Comparison of ENCODE assay signal across 8 cellular contexts in genomic region chr5:158560170-158560569, GRCh38.
DNase-seq lines count a peak whose midpoint lies in the region; ATAC-seq and TF ChIP-seq lines count a peak whose summit lies in the region.

No MANE protein-coding gene starts in this region.

- H3K4me1 ChIP-seq in mammary epithelial cell (ENCODE audit: insufficient read depth, low read length) = peaks cover 6% of the 10 kb centered on the region

- H4K20me1 ChIP-seq in mammary epithelial cell (ENCODE audit: insufficient read depth, low read length) = no peaks in the 10 kb centered on the region

- H3K27me3 ChIP-seq in mammary epithelial cell (ENCODE audit: insufficient read depth, low read length) = peaks cover 2% of the 10 kb centered on the region

- no peaks in the 10 kb centered on the region for H3K36me3 ChIP-seq in mammary epithelial cell (ENCODE audit: insufficient read depth, low read length)

- dilution Hi-C loops in mammary epithelial cell (cut with HindIII; ENCODE audit: low sequenced_read_pairs) = no loop called here

- H3K4me2 ChIP-seq in mammary epithelial cell (ENCODE audit: insufficient read depth, low read depth, low read length) = no peak overlapping the region

- WGBS in mammary epithelial cell (ENCODE audit: low coverage, missing lambda C conversion rate) = 25% methylated on average over 6 of the region's 6 CpGs

- H3K36me3 Mint-ChIP-seq in type B pancreatic cell = no peaks in the 10 kb centered on the region
- no peaks in the 10 kb centered on the region for H3K36me3 Mint-ChIP-seq in activated T-helper 2 cell treated with anti-CD3 and anti-CD28 coated beads, Interferon-gamma antibody, Interleukin-2, Interleukin-4, amounts not matched to agents 10 μg/mL and 5 μg/mL and 100 μg/mL, durations not matched to agents 14 hours and 24 hours and 36 hours (ENCODE audit: low read depth)

- H3K4me1 Mint-ChIP-seq in type B pancreatic cell (ENCODE audit: unreplicated experiment) = peaks cover 4% of the 10 kb centered on the region
- peaks cover 3% of the 10 kb centered on the region for H3K4me1 Mint-ChIP-seq in activated T-helper 2 cell treated with anti-CD3 and anti-CD28 coated beads, Interferon-gamma antibody, Interleukin-2, Interleukin-4, amounts not matched to agents 10 μg/mL and 5 μg/mL and 100 μg/mL, durations not matched to agents 14 hours and 24 hours and 36 hours (ENCODE audit: low read depth)

- CTCF ChIA-PET in mammary epithelial cell (lab: Charles Lee; ENCODE audit: low non-redundant PET) = no interaction called here

- no TSS peak for BruUV-seq in mammary epithelial cell (replicated peaks; lab: Mats Ljungman, UMichigan)

- no peak overlapping the region for H3K4me3 ChIP-seq in mammary epithelial cell (replicated peaks in 1 of 3; ENCODE audit: insufficient read depth in 1 of 3, low read depth in 2 of 3, low read length in 3 of 3)

- no peaks in the 10 kb centered on the region for H3K27me3 Mint-ChIP-seq in type B pancreatic cell
- no peaks in the 10 kb centered on the region for H3K27me3 Mint-ChIP-seq in activated T-helper 2 cell treated with anti-CD3 and anti-CD28 coated beads, Interferon-gamma antibody, Interleukin-2, Interleukin-4, amounts not matched to agents 10 μg/mL and 5 μg/mL and 100 μg/mL, durations not matched to agents 14 hours and 24 hours and 36 hours (ENCODE audit: low read depth)

- TF ChIP-seq CTCF in mammary epithelial cell (conservative IDR thresholded peaks at IDR 0.05 in 1 of 2, IDR thresholded peaks at IDR 0.05 in 1 of 2; ENCODE audit: extremely low read depth in 1 of 2, insufficient read depth in 1 of 2, low read depth in 1 of 2, low read length in 2 of 2) (no peak), type B pancreatic cell (conservative IDR thresholded peaks at IDR 0.05) (no peak)

- H3K27ac Mint-ChIP-seq in type B pancreatic cell = no peak overlapping the region
- no peak overlapping the region for H3K27ac Mint-ChIP-seq in activated T-helper 2 cell treated with anti-CD3 and anti-CD28 coated beads, Interferon-gamma antibody, Interleukin-2, Interleukin-4, amounts not matched to agents 10 μg/mL and 5 μg/mL and 100 μg/mL, durations not matched to agents 14 hours and 24 hours and 36 hours

- H2AFZ ChIP-seq in mammary epithelial cell (ENCODE audit: low read depth, low read length) = no peak overlapping the region

- H3K79me2 ChIP-seq in mammary epithelial cell (ENCODE audit: insufficient read depth, low read length) = no peaks in the 10 kb centered on the region

- in situ Hi-C loops in mammary epithelial cell (cut with MboI; ENCODE audit: low sequenced_read_pairs in 2 of 2) = no loop called here

- H3K9ac ChIP-seq in mammary epithelial cell (ENCODE audit: insufficient read depth, low read length) = no peak overlapping the region

- H3K4me3 Mint-ChIP-seq in type B pancreatic cell = no peak overlapping the region
- H3K4me3 Mint-ChIP-seq in activated T-helper 2 cell treated with anti-CD3 and anti-CD28 coated beads, Interferon-gamma antibody, Interleukin-2, Interleukin-4, amounts not matched to agents 10 μg/mL and 5 μg/mL and 100 μg/mL, durations not matched to agents 14 hours and 24 hours and 36 hours (ENCODE audit: low read depth) = no peak overlapping the region

- H3K9me3 Mint-ChIP-seq in type B pancreatic cell = peaks cover 6% of the 10 kb centered on the region
- no peaks in the 10 kb centered on the region for H3K9me3 Mint-ChIP-seq in activated T-helper 2 cell treated with anti-CD3 and anti-CD28 coated beads, Interferon-gamma antibody, Interleukin-2, Interleukin-4, amounts not matched to agents 10 μg/mL and 5 μg/mL and 100 μg/mL, durations not matched to agents 14 hours and 24 hours and 36 hours

- DNase-seq in EL (peak; percentile 55), mammary epithelial cell (peak; percentile 20), type B pancreatic cell (ENCODE audit: extremely low spot score, unreplicated experiment) (no peak), COLO668 (lab: John Stamatoyannopoulos, UW; ENCODE audit: unreplicated experiment) (no peak), DMS153 (lab: John Stamatoyannopoulos, UW) (no peak)
- DNase-seq in activated T-helper 2 cell treated with anti-CD3 and anti-CD28 coated beads, Interferon-gamma antibody, Interleukin-2, Interleukin-4, amounts not matched to agents 10 μg/mL and 5 μg/mL and 100 μg/mL, durations not matched to agents 14 hours and 24 hours and 36 hours (ENCODE audit: low spot score) = no peak

- ATAC-seq in GM19468 (IDR thresholded peaks at IDR 0.05; ENCODE audit: extremely low read depth, unreplicated experiment) = peak; percentile 87
- ATAC-seq in HG03439 (IDR thresholded peaks at IDR 0.05; ENCODE audit: unreplicated experiment) = peak; percentile 99

- no peak overlapping the region for H3K27ac ChIP-seq in mammary epithelial cell (ENCODE audit: insufficient read depth, low read depth, low read length)

- intact Hi-C loops in mammary epithelial cell (cut with micrococcal nuclease) = no loop called here
- intact Hi-C loops in activated T-helper 2 cell treated with anti-CD3 and anti-CD28 coated beads, Interferon-gamma antibody, Interleukin-2, Interleukin-4, amounts not matched to agents 10 μg/mL and 5 μg/mL and 100 μg/mL, durations not matched to agents 14 hours and 24 hours and 36 hours (cut with micrococcal nuclease) = no loop called here

- H3K9me3 ChIP-seq in mammary epithelial cell (replicated peaks; ENCODE audit: insufficient read depth, low read length) = no peaks in the 10 kb centered on the region

Comparison
In these comparisons a context has a peak if more than half of its experiments do, and no peak if none do; other contexts are left out.
1. DNase-seq: peak in EL (single experiment) and mammary epithelial cell (single experiment); none in type B pancreatic cell (single experiment), activated T-helper 2 cell treated with anti-CD3 and anti-CD28 coated beads, Interferon-gamma antibody, Interleukin-2, Interleukin-4, amounts not matched to agents 10 μg/mL and 5 μg/mL and 100 μg/mL, durations not matched to agents 14 hours and 24 hours and 36 hours (single experiment), COLO668 (single experiment) and DMS153 (single experiment).